13 cellular contexts compared by ENCODE assay signal in the genomic region with DNA sequence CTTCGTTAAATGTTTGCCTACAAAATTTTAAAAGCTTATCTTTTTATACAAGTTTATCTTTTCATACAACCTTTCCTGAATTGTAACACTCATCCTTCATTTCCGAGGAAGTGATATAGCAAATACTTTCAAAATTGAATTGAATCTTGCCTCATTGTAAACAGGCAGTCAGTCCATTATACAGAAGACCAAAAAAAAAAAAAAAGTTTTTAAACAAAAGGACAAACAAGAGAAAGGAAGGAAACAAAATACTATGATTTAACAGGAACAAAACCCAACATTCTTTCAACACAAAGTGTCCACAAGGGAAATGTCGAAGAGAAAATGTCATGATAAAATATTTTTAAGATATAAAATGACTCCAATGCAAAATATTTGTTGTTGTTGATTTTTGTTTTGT. TPM values are rescaled to one million over a fixed set of nuclear protein-coding genes. Genes with fewer than 3 reads are reported as not detected.
A peak's percentile ranks its signal among the peaks of the same experiment; 100 is the strongest.
DNase-seq lines count a peak whose midpoint lies in the region; ATAC-seq and TF ChIP-seq lines count a peak whose summit lies in the region.
"Had no signal": no experiment of that assay in that cellular context is flagged by ENCODE, and none has a peak within 500 bp of the region (broad histone marks: within the 10 kb centered on the region; RNA-seq: fewer than 3 reads in every experiment).

No MANE protein-coding gene starts in this region.

- POLR2A ChIA-PET in activated CD4-positive, alpha-beta memory T cell treated with anti-CD3 and anti-CD28 coated beads, Interleukin-2, amount 10 ng/mL, durations not matched to agents 7 days and 5 days (lab: Charles Lee) = interaction anchor here (0.7 to 2.0 kb wide), 3 partner anchors 9 to 108 kb away, joined by 3 to 8 read pairs (median 6); a partner anchor contains a TSS
- POLR2A ChIA-PET in HEK293T (lab: Yijun Ruan, JAX) = interaction anchor here (1.4 kb wide), 1 partner anchor 9 kb away, joined by 3 read pairs; no protein-coding TSS in a partner anchor

- H3K4me3 Mint-ChIP-seq in activated T-cell treated with anti-CD3 and anti-CD28 coated beads, Interleukin-2, amount 50 U/mL, for 4 hours = peak overlapping the region; percentile 57
- H3K4me3 Mint-ChIP-seq in activated CD4-positive, alpha-beta memory T cell treated with anti-CD3 and anti-CD28 coated beads, Interleukin-2, amount 10 ng/mL, durations not matched to agents 7 days and 5 days = peak overlapping the region; percentile 72

- H3K27me3 ChIP-seq in right lobe of liver (no peaks in the 10 kb centered on the region), tibial artery (no peaks in the 10 kb centered on the region)

- intact Hi-C loops in right lobe of liver (cut with DNase I) = no loop called here
- intact Hi-C loops in tibial artery (cut with DNase I; ENCODE audit: low total_unique reads) = no loop called here

- no peaks in the 10 kb centered on the region for H3K27me3 Mint-ChIP-seq in activated T-cell treated with anti-CD3 and anti-CD28 coated beads, Interleukin-2, amount 50 U/mL, for 4 hours (ENCODE audit: low read depth)
- no peaks in the 10 kb centered on the region for H3K27me3 Mint-ChIP-seq in activated CD4-positive, alpha-beta memory T cell treated with anti-CD3 and anti-CD28 coated beads, Interleukin-2, amount 10 ng/mL, durations not matched to agents 7 days and 5 days

- DNase-seq in activated T-cell treated with anti-CD3 and anti-CD28 coated beads, Interleukin-2, amount 50 U/mL, for 4 hours = no peak
- DNase-seq in activated T-cell treated with anti-CD3 and anti-CD28 coated beads, Interleukin-2, amount 50 U/mL, for 48 hours = no peak
- no peak for DNase-seq in activated CD4-positive, alpha-beta memory T cell treated with anti-CD3 and anti-CD28 coated beads, Interleukin-2, amount 10 ng/mL, durations not matched to agents 7 days and 5 days
- no peak for DNase-seq in right lobe of liver
- DNase-seq in tibial artery = no peak
- DNase-seq in NCI-H510A (lab: John Stamatoyannopoulos, UW) = no peak
- no peak for DNase-seq in HEK293T (ENCODE audit: extremely low spot score)
- DNase-seq: activated naive CD4-positive, alpha-beta T cell treated with Interleukin-2 at 50 U/mL for 16 hours; stimulated activated CD4-positive, alpha-beta T cell treated with anti-CD3 and anti-CD28 coated beads, Interleukin-12 subunit alpha, Interleukin-12 subunit beta, amount 100 ng/mL, for 4 hours; trophoblast cell had no signal

- H3K27ac ChIP-seq in right lobe of liver = peak overlapping the region in 2 of 3 donors; percentile 6 to 30
- peak overlapping the region; percentile 52 to 57 for H3K27ac ChIP-seq in tibial artery

- ATAC-seq in activated T-cell treated with anti-CD3 and anti-CD28 coated beads, Interleukin-2, amount 50 U/mL, for 4 hours = no peak
- peak in 3 of 4 donors; percentile 40 to 55 (median 47) for ATAC-seq in right lobe of liver
- ATAC-seq in HG03442 (IDR thresholded peaks at IDR 0.05; ENCODE audit: unreplicated experiment) = no peak
- ATAC-seq: esophagus mucosa had no signal

- peaks cover 0 to 31% (median 10%) of the 10 kb centered on the region in 4 donors for H3K4me1 ChIP-seq in right lobe of liver
- H3K4me1 ChIP-seq in tibial artery = peaks cover 0 to 84% (median 38%) of the 10 kb centered on the region in 4 donors

- peaks cover 3% of the 10 kb centered on the region for H3K36me3 Mint-ChIP-seq in activated T-cell treated with anti-CD3 and anti-CD28 coated beads, Interleukin-2, amount 50 U/mL, for 4 hours (ENCODE audit: insufficient read depth)
- H3K36me3 Mint-ChIP-seq in activated CD4-positive, alpha-beta memory T cell treated with anti-CD3 and anti-CD28 coated beads, Interleukin-2, amount 10 ng/mL, durations not matched to agents 7 days and 5 days (ENCODE audit: low read depth) = peaks cover 18% of the 10 kb centered on the region

- H3K27ac Mint-ChIP-seq in activated CD4-positive, alpha-beta memory T cell treated with anti-CD3 and anti-CD28 coated beads, Interleukin-2, amount 10 ng/mL, durations not matched to agents 7 days and 5 days = peak overlapping the region; percentile 73

- TF ChIP-seq CTCF in right lobe of liver (IDR thresholded peaks at IDR 0.05) (no peak), tibial artery (IDR thresholded peaks at IDR 0.05) (no peak)

- CTCF ChIA-PET in activated CD4-positive, alpha-beta memory T cell treated with anti-CD3 and anti-CD28 coated beads, Interleukin-2, amount 10 ng/mL, durations not matched to agents 7 days and 5 days (lab: Charles Lee) = interaction anchor here (1.0 to 1.5 kb wide), 4 partner anchors 9 to 74 kb away, joined by 3 to 5 read pairs (median 4); a partner anchor contains a TSS
- CTCF ChIA-PET in HEK293T (lab: Yijun Ruan, JAX) = no interaction called here

- peaks cover 27% of the 10 kb centered on the region for H3K4me1 Mint-ChIP-seq in activated T-cell treated with anti-CD3 and anti-CD28 coated beads, Interleukin-2, amount 50 U/mL, for 4 hours (ENCODE audit: low read depth)
- peaks cover 24% of the 10 kb centered on the region for H3K4me1 Mint-ChIP-seq in activated CD4-positive, alpha-beta memory T cell treated with anti-CD3 and anti-CD28 coated beads, Interleukin-2, amount 10 ng/mL, durations not matched to agents 7 days and 5 days

- H3K36me3 ChIP-seq in right lobe of liver (peaks cover 0 to 6% (median 0%) of the 10 kb centered on the region in 4 donors), tibial artery (peaks cover 0 to 8% (median 8%) of the 10 kb centered on the region in 3 donors)
- H3K36me3 ChIP-seq: HAP-1 had no signal

- no peak for TF ChIP-seq POLR2A in right lobe of liver (IDR thresholded peaks at IDR 0.05)

- H3K4me3 ChIP-seq in right lobe of liver = no peak overlapping the region
- peak overlapping the region; percentile 29 to 42 for H3K4me3 ChIP-seq in tibial artery
- H3K4me3 ChIP-seq: HAP-1 had no signal

- H3K9me3 Mint-ChIP-seq in activated T-cell treated with anti-CD3 and anti-CD28 coated beads, Interleukin-2, amount 50 U/mL, for 4 hours = no peaks in the 10 kb centered on the region
- no peaks in the 10 kb centered on the region for H3K9me3 Mint-ChIP-seq in activated CD4-positive, alpha-beta memory T cell treated with anti-CD3 and anti-CD28 coated beads, Interleukin-2, amount 10 ng/mL, durations not matched to agents 7 days and 5 days

- 46% methylated on average over 3 of the region's 3 CpGs for WGBS in right lobe of liver (ENCODE audit: insufficient coverage, low coverage, low lambda C conversion rate, missing lambda C conversion rate)

- no peaks in the 10 kb centered on the region for H3K9me3 ChIP-seq in right lobe of liver
- H3K9me3 ChIP-seq in tibial artery = no peaks in the 10 kb centered on the region
- H3K9me3 ChIP-seq: HAP-1 had no signal

TF ChIP-seq in HEK293T, 16 proteins besides CTCF, POLR2A, EP300 and RAD21:
- TF ChIP-seq ARNT (IDR thresholded peaks at IDR 0.05) (no peak), FOXK2 (IDR thresholded peaks at IDR 0.05) (no peak), LEF1 (IDR thresholded peaks at IDR 0.05; ENCODE audit: borderline replicate concordance) (no peak), TARDBP (IDR thresholded peaks at IDR 0.05) (no peak), ELF4 (IDR thresholded peaks at IDR 0.05) (no peak), NFRKB (IDR thresholded peaks at IDR 0.05) (no peak), FOXA1 (IDR thresholded peaks at IDR 0.05) (no peak), L3MBTL2 (conservative IDR thresholded peaks at IDR 0.05) (no peak), HDGF (IDR thresholded peaks at IDR 0.05; ENCODE audit: borderline replicate concordance) (no peak), CTBP1 (IDR thresholded peaks at IDR 0.05; ENCODE audit: borderline replicate concordance) (no peak), FOXM1 (IDR thresholded peaks at IDR 0.05; ENCODE audit: borderline replicate concordance) (no peak), SP1 (IDR thresholded peaks at IDR 0.05) (no peak), SUZ12 (IDR thresholded peaks at IDR 0.05) (no peak), ZNF384 (IDR thresholded peaks at IDR 0.05) (no peak)

RNA-seq across cellular contexts. Expression of a gene that starts 8.5 kb away (rescaled TPM):
- total RNA-seq in activated T-cell treated with anti-CD3 and anti-CD28 coated beads, Interleukin-2, amount 50 U/mL, for 4 hours = 10 to 100 TPM; 19.2 to 23.2 (median 20.9) TPM
- 10 to 100 TPM; 21.4 to 24.0 TPM for total RNA-seq in activated CD4-positive, alpha-beta memory T cell treated with anti-CD3 and anti-CD28 coated beads, Interleukin-2, amount 10 ng/mL, durations not matched to agents 7 days and 5 days
- 10 to 100 TPM in 5 of 6 experiments, 1 to 10 TPM in 1; 7.9 to 18.7 (median 12.3) TPM for total RNA-seq in right lobe of liver

RNA-seq across cellular contexts. Expression of a gene that starts 58.2 kb away (rescaled TPM):
- 100 to 1,000 TPM; 338 to 364 (median 342) TPM for total RNA-seq in activated T-cell treated with anti-CD3 and anti-CD28 coated beads, Interleukin-2, amount 50 U/mL, for 4 hours
- total RNA-seq in activated CD4-positive, alpha-beta memory T cell treated with anti-CD3 and anti-CD28 coated beads, Interleukin-2, amount 10 ng/mL, durations not matched to agents 7 days and 5 days = 100 to 1,000 TPM; 341 to 347 TPM
- 100 to 1,000 TPM; 122 to 160 (median 135) TPM for total RNA-seq in right lobe of liver

Comparison
In these comparisons a context has a peak if more than half of its experiments do, and no peak if none do; other contexts are left out.
1. ATAC-seq: peak in right lobe of liver (3 of 4); none in activated T-cell treated with anti-CD3 and anti-CD28 coated beads, Interleukin-2, amount 50 U/mL, for 4 hours (0 of 2) and HG03442 (single experiment).
2. H3K4me3 ChIP-seq: peak in tibial artery (2 of 2); none in right lobe of liver (0 of 3).